Comparison of ENCODE assay signal across 14 cellular contexts in the genomic region with DNA sequence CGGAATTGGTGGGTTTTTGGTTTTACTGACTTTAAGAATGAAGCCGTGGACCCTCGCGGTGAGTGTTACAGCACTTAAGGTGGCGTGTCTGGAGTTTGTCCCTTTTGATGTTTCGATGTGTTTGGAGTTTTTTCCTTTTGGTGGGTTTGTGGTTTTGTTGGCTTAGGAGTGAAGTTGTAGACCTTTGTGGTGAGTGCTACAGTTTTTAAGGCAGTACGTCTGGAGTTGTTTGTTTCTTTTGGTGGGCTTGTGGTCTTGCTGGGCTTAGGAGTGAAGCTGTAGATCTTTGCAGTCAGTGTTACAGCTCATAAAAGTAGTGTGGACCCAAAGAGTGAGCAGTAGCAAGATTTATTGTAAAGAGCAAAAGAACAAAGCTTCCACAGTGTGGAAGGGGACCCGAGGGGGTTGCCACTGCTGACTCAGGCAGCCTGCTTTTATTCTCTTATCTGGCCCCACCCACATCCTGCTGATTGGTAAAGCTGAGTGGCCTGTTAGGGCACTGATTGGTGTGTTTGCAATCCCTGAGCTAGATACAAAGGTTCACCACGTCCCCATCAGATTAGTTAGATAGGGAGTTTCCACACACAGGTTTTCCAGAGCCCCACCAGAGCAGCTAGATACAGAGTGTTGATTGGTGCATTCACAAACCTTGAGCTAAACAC. TPM values are rescaled to one million over a fixed set of nuclear protein-coding genes. Genes with fewer than 3 reads are reported as not detected.
A peak's percentile ranks its signal among the peaks of the same experiment; 100 is the strongest.
DNase-seq lines count a peak whose midpoint lies in the region; ATAC-seq and TF ChIP-seq lines count a peak whose summit lies in the region.
"Had no signal": no experiment of that assay in that cellular context is flagged by ENCODE, and none has a peak within 500 bp of the region (broad histone marks: within the 10 kb centered on the region; RNA-seq: fewer than 3 reads in every experiment).

No MANE protein-coding gene starts in this region.

- DNase-seq in T-cell (peak in 31 of 34 experiments; percentile 11 to 74 (median 44)), activated T-cell treated with anti-CD3 and anti-CD28 coated beads for 1 hour (ENCODE audit: low read depth) (peak; percentile 12), gastrocnemius medialis (no peak), NOMO-1 treated with DMSO at 0.1 percent for 48 hours (lab: John Stamatoyannopoulos, UW; ENCODE audit: unreplicated experiment) (no peak), substantia nigra (lab: John Stamatoyannopoulos, UW) (no peak)
- DNase-seq in central memory CD4-positive, alpha-beta T cell: peak; percentile 19
- peak; percentile 62 for DNase-seq in stimulated activated CD8-positive, alpha-beta memory T cell treated with anti-CD3 and anti-CD28 coated beads, Interleukin-4, amount 100 ng/mL, for 48 hours
- DNase-seq: activated CD4-positive, CD25-positive, alpha-beta regulatory T cell; left ventricle myocardium superior; NCI-H2029 treated with DMSO at 0.1 percent for 48 hours; nucleus accumbens had no signal

- no peak for TF ChIP-seq POLR2A in gastrocnemius medialis (IDR thresholded peaks at IDR 0.05)

- no peaks in the 10 kb centered on the region for H3K4me1 ChIP-seq in gastrocnemius medialis

- H3K27me3 ChIP-seq in gastrocnemius medialis: no peaks in the 10 kb centered on the region

- intact Hi-C loops in gastrocnemius medialis (cut with DNase I; ENCODE audit: low total_unique reads): loop anchor here (5.0 kb wide), 1 partner anchor 83 kb away; no protein-coding TSS in a partner anchor

- H3K27ac Mint-ChIP-seq in T-cell: peak overlapping the region; percentile 45 to 86

- no peaks in the 10 kb centered on the region for H3K36me3 ChIP-seq in gastrocnemius medialis

- in situ Hi-C loops in gastrocnemius medialis (cut with MboI; ENCODE audit: low sequenced_read_pairs in 4 of 4): loop anchor here (5.0 to 25.0 kb wide), 4 partner anchors 125 to 428 kb away; partner anchors contain the start of gene SLC25A24 (in 1 of the 4)

- H3K27ac ChIP-seq in gastrocnemius medialis: no peak overlapping the region
- no peak overlapping the region for H3K27ac ChIP-seq in substantia nigra (ENCODE audit: low read depth, low read length, poor library complexity, severe bottlenecking)
- H3K27ac ChIP-seq: SK-N-MC had no signal

- no peak overlapping the region for H3K4me3 ChIP-seq in gastrocnemius medialis
- H3K4me3 ChIP-seq: SK-N-MC had no signal

- no peaks in the 10 kb centered on the region for H3K9me3 Mint-ChIP-seq in T-cell

- no peak for TF ChIP-seq CTCF in gastrocnemius medialis (IDR thresholded peaks at IDR 0.05 in 4 of 5, conservative IDR thresholded peaks at IDR 0.05 in 1 of 5)

- no peaks in the 10 kb centered on the region for H3K27me3 Mint-ChIP-seq in T-cell

- CTCF ChIA-PET in T-cell (lab: Charles Lee): interaction anchor here (0.6 to 0.9 kb wide), 4 partner anchors 51 to 488 kb away, joined by 3 to 9 read pairs (median 5); partner anchors contain the start of gene PRPF38B (in 1 of the 2)

- POLR2A ChIA-PET in T-cell (lab: Charles Lee): interaction anchor here in 1 of 2 donors (0.6 kb wide), 1 partner anchor 53 kb away, joined by 3 read pairs; no protein-coding TSS in a partner anchor

- peaks cover 18% of the 10 kb centered on the region for H3K36me3 Mint-ChIP-seq in T-cell

- H3K4me1 Mint-ChIP-seq in T-cell: peaks cover 41 to 46% (median 43%) of the 10 kb centered on the region in 3 donors
- H3K4me1 Mint-ChIP-seq: brain had no signal

- H3K9me3 ChIP-seq in gastrocnemius medialis: no peaks in the 10 kb centered on the region

- ATAC-seq in T-cell (replicated peaks in 1 of 4) (peak in 1 of 4 experiments; percentile 29), GM21515 (IDR thresholded peaks at IDR 0.05; ENCODE audit: unreplicated experiment) (no peak), gastrocnemius medialis (no peak)
- ATAC-seq: left ventricle myocardium superior had no signal

- peak overlapping the region in 2 of 3 donors; percentile 29 to 50 for H3K4me3 Mint-ChIP-seq in T-cell
- H3K4me3 Mint-ChIP-seq: brain had no signal

RNA-seq across cellular contexts. Expression of gene HENMT1, which starts 20.9 kb away (rescaled TPM):
- 10 to 100 TPM; 11.0 to 20.2 (median 16.0) TPM for total RNA-seq in T-cell
- 1 to 10 TPM in 3 of 4 donors, under 1 TPM in 1; 0.51 to 3.5 (median 1.8) TPM for total RNA-seq in gastrocnemius medialis

RNA-seq across cellular contexts. Expression of gene PRPF38B, which starts 52.1 kb away (rescaled TPM):
- 100 to 1,000 TPM; 109 to 130 (median 110) TPM for total RNA-seq in T-cell
- total RNA-seq in gastrocnemius medialis: 10 to 100 TPM; 13.8 to 17.1 (median 15.7) TPM

Comparison
In these comparisons a context has a peak if more than half of its experiments do, and no peak if none do; other contexts are left out.
1. DNase-seq: peak in T-cell (31 of 34), activated T-cell treated with anti-CD3 and anti-CD28 coated beads for 1 hour (single experiment), central memory CD4-positive, alpha-beta T cell (single experiment) and stimulated activated CD8-positive, alpha-beta memory T cell treated with anti-CD3 and anti-CD28 coated beads, Interleukin-4, amount 100 ng/mL, for 48 hours (single experiment); none in gastrocnemius medialis (0 of 2), NOMO-1 treated with DMSO at 0.1 percent for 48 hours (single experiment) and substantia nigra (0 of 49).
2. RNA of gene PRPF38B, which starts 52.1 kb away (total RNA-seq): 109 to 130 TPM in T-cell; 13.8 to 17.1 TPM in gastrocnemius medialis; every median in the first group is over 4 times any median in the second.